In genomic region chr2:72325592-72326422, GRCh38 we compare ENCODE assay signal across 1 cellular context.
TF ChIP-seq lines count a peak whose summit lies in the region.

No MANE protein-coding gene starts in this region.

TF ChIP-seq in GM23338, 12 proteins besides CTCF, POLR2A, EP300 and RAD21 (continued from another document):
- TF ChIP-seq ZNF462 (CRISPR knock-in tag; IDR thresholded peaks at IDR 0.05): no peak
- TF ChIP-seq NANOG (IDR thresholded peaks at IDR 0.05; ENCODE audit: borderline replicate concordance): no peak
- no peak for TF ChIP-seq STAT1 (IDR thresholded peaks at IDR 0.05; ENCODE audit: unreplicated experiment)
- TF ChIP-seq JUNB (IDR thresholded peaks at IDR 0.05; ENCODE audit: unreplicated experiment): no peak
